Comparison of ENCODE assay signal across 12 cellular contexts in genomic region chr2:15359716-15360531, GRCh38.
A peak's percentile ranks its signal among the peaks of the same experiment; 100 is the strongest.
DNase-seq lines count a peak whose midpoint lies in the region; ATAC-seq lines count a peak whose summit lies in the region.
"Had no signal": no experiment of that assay in that cellular context is flagged by ENCODE, and none has a peak within 500 bp of the region (broad histone marks: within the 10 kb centered on the region; RNA-seq: fewer than 3 reads in every experiment).

No MANE protein-coding gene starts in this region.

- DNase-seq in HCEC 1CT = peak; percentile 93
- DNase-seq in SW 1271 (lab: John Stamatoyannopoulos, UW) = peak; percentile 45 to 75
- DNase-seq in fibroblast of peridontal ligament (ENCODE audit: extremely low read depth) = peak; percentile 75
- DNase-seq in renal cortical epithelial cell (ENCODE audit: low read depth) = peak; percentile 49
- DNase-seq in cerebellar nuclear complex (lab: John Stamatoyannopoulos, UW) = no peak
- DNase-seq: activated CD4-positive, CD25-positive, alpha-beta regulatory T cell treated with anti-CD3 and anti-CD28 coated beads, Interleukin-2, amount 50 U/mL, for 72 hours; colonic mucosa; sigmoid colon; SJCRH30 had no signal

- ATAC-seq in HG03095 (IDR thresholded peaks at IDR 0.05; ENCODE audit: unreplicated experiment) = no peak
- ATAC-seq in GM19328 (IDR thresholded peaks at IDR 0.05; ENCODE audit: unreplicated experiment) = no peak
- ATAC-seq in GM21723 (IDR thresholded peaks at IDR 0.05; ENCODE audit: unreplicated experiment) = no peak

Comparison
In these comparisons a context has a peak if more than half of its experiments do, and no peak if none do; other contexts are left out.
1. DNase-seq: peak in HCEC 1CT (single experiment), SW 1271 (2 of 2), fibroblast of peridontal ligament (single experiment) and renal cortical epithelial cell (single experiment); none in cerebellar nuclear complex (0 of 2).